8 cellular contexts compared by ENCODE assay signal in the genomic region with DNA sequence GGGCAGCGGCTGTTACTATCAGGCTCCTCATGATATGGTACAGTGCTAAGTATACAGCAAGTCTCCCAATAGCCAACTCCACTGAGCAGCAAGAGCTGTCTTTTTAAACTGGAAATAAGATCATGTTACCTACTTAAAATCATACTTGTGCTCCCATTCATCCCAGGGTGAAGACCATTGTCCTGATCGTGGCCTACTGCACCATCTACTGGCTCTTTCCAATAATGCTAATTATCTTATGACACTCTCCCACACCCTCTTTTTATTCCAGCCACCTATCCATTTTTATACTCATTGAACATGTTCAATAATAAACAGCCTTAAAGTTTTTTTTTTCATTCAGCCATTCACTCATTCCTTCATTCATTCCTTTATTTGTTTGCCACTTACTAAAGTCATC.
DNase-seq lines count a peak whose midpoint lies in the region; ATAC-seq and TF ChIP-seq lines count a peak whose summit lies in the region.

No MANE protein-coding gene starts in this region.

- H3K27ac Mint-ChIP-seq in CD8-positive, alpha-beta T cell = no peak overlapping the region
- H3K27ac Mint-ChIP-seq in glutamatergic neuron (ENCODE audit: unreplicated experiment) = no peak overlapping the region

- H3K4me1 ChIP-seq in mucosa of descending colon (ENCODE audit: low read depth) = no peaks in the 10 kb centered on the region
- no peaks in the 10 kb centered on the region for H3K4me1 ChIP-seq in CD8-positive, alpha-beta T cell (ENCODE audit: insufficient read depth, low read length)

- in situ Hi-C loops in G401 (cut with HindIII; ENCODE audit: low sequenced_read_pairs) = no loop called here

- no peaks in the 10 kb centered on the region for H3K4me1 Mint-ChIP-seq in CD8-positive, alpha-beta T cell (ENCODE audit: low read depth)
- no peaks in the 10 kb centered on the region for H3K4me1 Mint-ChIP-seq in glutamatergic neuron (ENCODE audit: low read depth, unreplicated experiment)

- peak; percentile 75 for DNase-seq in G401 (ENCODE audit: low spot score)
- DNase-seq in NCI-H2081 treated with DMSO at 0.1 percent for 48 hours (lab: John Stamatoyannopoulos, UW) = peak; percentile 3
- DNase-seq in cerebellum (ENCODE audit: low spot score) = peak; percentile 58
- DNase-seq in mucosa of descending colon = peak in 1 of 3 donors; percentile 33
- DNase-seq in CD8-positive, alpha-beta T cell = no peak
- DNase-seq in posterior vena cava (ENCODE audit: low spot score) = no peak
- DNase-seq in glutamatergic neuron = no peak

- no peaks in the 10 kb centered on the region for H3K9me3 Mint-ChIP-seq in CD8-positive, alpha-beta T cell
- no peaks in the 10 kb centered on the region for H3K9me3 Mint-ChIP-seq in glutamatergic neuron (ENCODE audit: unreplicated experiment)

- H3K36me3 ChIP-seq in mucosa of descending colon (ENCODE audit: low read depth) = no peaks in the 10 kb centered on the region
- H3K36me3 ChIP-seq in CD8-positive, alpha-beta T cell (ENCODE audit: insufficient read depth, low read length) = no peaks in the 10 kb centered on the region

- intact Hi-C loops in mucosa of descending colon (cut with DNase I, micrococcal nuclease) = no loop called here
- intact Hi-C loops in CD8-positive, alpha-beta T cell (cut with DNase I, micrococcal nuclease) = no loop called here
- intact Hi-C loops in posterior vena cava (cut with DNase I) = loop anchor here in 1 of 2 donors (10.0 kb wide), 1 partner anchor 219 kb away; no protein-coding TSS in a partner anchor

- no peak overlapping the region for H3K27ac ChIP-seq in CD8-positive, alpha-beta T cell (ENCODE audit: low read depth, low read length)

- TF ChIP-seq CTCF in mucosa of descending colon (IDR thresholded peaks at IDR 0.05) (no peak), glutamatergic neuron (IDR thresholded peaks at IDR 0.05; ENCODE audit: partially characterized antibody, unreplicated experiment) (no peak)
- TF ChIP-seq CTCF in CD8-positive, alpha-beta T cell (IDR thresholded peaks at IDR 0.05) = no peak

- H3K4me3 Mint-ChIP-seq in CD8-positive, alpha-beta T cell = no peak overlapping the region
- no peak overlapping the region for H3K4me3 Mint-ChIP-seq in glutamatergic neuron (ENCODE audit: unreplicated experiment)

- H3K27me3 Mint-ChIP-seq in CD8-positive, alpha-beta T cell (ENCODE audit: low read depth) = no peaks in the 10 kb centered on the region
- no peaks in the 10 kb centered on the region for H3K27me3 Mint-ChIP-seq in glutamatergic neuron (ENCODE audit: unreplicated experiment)

- H3K4me3 ChIP-seq in mucosa of descending colon = no peak overlapping the region
- H3K4me3 ChIP-seq in CD8-positive, alpha-beta T cell (ENCODE audit: low read depth, low read length) = no peak overlapping the region

- ATAC-seq in mucosa of descending colon (peak; percentile 53), HG02970 (IDR thresholded peaks at IDR 0.05; ENCODE audit: low FRiP score, unreplicated experiment) (no peak)
- no peak for ATAC-seq in CD8-positive, alpha-beta T cell

- H3K9me3 ChIP-seq in mucosa of descending colon = no peaks in the 10 kb centered on the region
- no peaks in the 10 kb centered on the region for H3K9me3 ChIP-seq in CD8-positive, alpha-beta T cell (ENCODE audit: low read length)

- H3K36me3 Mint-ChIP-seq in CD8-positive, alpha-beta T cell = peaks cover 3% of the 10 kb centered on the region
- no peaks in the 10 kb centered on the region for H3K36me3 Mint-ChIP-seq in glutamatergic neuron (ENCODE audit: unreplicated experiment)

- CTCF ChIA-PET in CD8-positive, alpha-beta T cell (lab: Charles Lee) = no interaction called here

- H3K27me3 ChIP-seq in CD8-positive, alpha-beta T cell (ENCODE audit: insufficient read depth, low read length) = no peaks in the 10 kb centered on the region

- POLR2A ChIA-PET in CD8-positive, alpha-beta T cell (lab: Charles Lee) = no interaction called here

Comparison
In these comparisons a context has a peak if more than half of its experiments do, and no peak if none do; other contexts are left out.
1. DNase-seq: peak in G401 (single experiment), NCI-H2081 treated with DMSO at 0.1 percent for 48 hours (single experiment) and cerebellum (single experiment); none in CD8-positive, alpha-beta T cell (0 of 7), posterior vena cava (single experiment) and glutamatergic neuron (single experiment).